In the genomic region with DNA sequence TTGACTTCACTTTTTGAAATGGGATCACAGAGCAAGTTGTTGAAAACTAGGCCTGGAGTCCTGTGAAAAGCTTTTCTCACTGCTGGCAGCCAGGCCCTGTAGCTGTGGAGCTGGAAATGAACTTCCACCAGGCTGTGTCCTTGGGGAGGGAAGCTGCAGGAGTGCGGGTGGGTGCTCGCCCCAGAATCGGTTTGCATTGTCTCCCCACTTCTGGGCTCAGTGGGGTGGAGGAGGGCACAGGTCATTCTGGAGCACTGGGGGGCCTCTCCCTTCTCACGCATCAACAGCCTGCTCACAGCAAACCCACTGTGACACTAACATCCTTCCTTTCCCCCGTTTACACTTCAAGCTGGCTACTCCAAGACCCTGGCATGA, we compare ENCODE assay signal across 12 cellular contexts. TPM values are rescaled to one million over a fixed set of nuclear protein-coding genes. Genes with fewer than 3 reads are reported as not detected.
DNase-seq lines count a peak whose midpoint lies in the region; ATAC-seq and TF ChIP-seq lines count a peak whose summit lies in the region.
"Had no signal": no experiment of that assay in that cellular context is flagged by ENCODE, and none has a peak within 500 bp of the region (broad histone marks: within the 10 kb centered on the region; RNA-seq: fewer than 3 reads in every experiment).

No MANE protein-coding gene starts in this region.

- H3K9me3 Mint-ChIP-seq in natural killer cell (no peaks in the 10 kb centered on the region), osteocyte (ENCODE audit: unreplicated experiment) (no peaks in the 10 kb centered on the region), nephron progenitor cell (no peaks in the 10 kb centered on the region)
- no peaks in the 10 kb centered on the region for H3K9me3 Mint-ChIP-seq in natural killer cell treated with Interleukin-12 subunit alpha and Interleukin-12 subunit beta and Interleukin-15 and Interleukin-18, amount 100 ng/mL, for 72 hours
- H3K9me3 Mint-ChIP-seq: CD4-positive, alpha-beta memory T cell; GM23338 had no signal

- no peaks in the 10 kb centered on the region for H3K36me3 Mint-ChIP-seq in natural killer cell
- no peaks in the 10 kb centered on the region for H3K36me3 Mint-ChIP-seq in natural killer cell treated with Interleukin-12 subunit alpha and Interleukin-12 subunit beta and Interleukin-15 and Interleukin-18, amount 100 ng/mL, for 72 hours
- no peaks in the 10 kb centered on the region for H3K36me3 Mint-ChIP-seq in osteocyte (ENCODE audit: unreplicated experiment)
- no peaks in the 10 kb centered on the region for H3K36me3 Mint-ChIP-seq in nephron progenitor cell (ENCODE audit: low read depth)
- H3K36me3 Mint-ChIP-seq: CD4-positive, alpha-beta memory T cell had no signal

- no peak for TF ChIP-seq EP300 in esophagus muscularis mucosa (IDR thresholded peaks at IDR 0.05)

- no peaks in the 10 kb centered on the region for H3K36me3 ChIP-seq in esophagus muscularis mucosa
- H3K36me3 ChIP-seq: BE2C had no signal

- H3K27ac ChIP-seq in esophagus muscularis mucosa (replicated peaks in 1 of 4): no peak overlapping the region
- H3K27ac ChIP-seq: A549, C4-2B had no signal

- ATAC-seq in natural killer cell: no peak
- ATAC-seq in natural killer cell treated with Interleukin-12 subunit alpha and Interleukin-12 subunit beta and Interleukin-15 and Interleukin-18, amount 100 ng/mL, for 72 hours: no peak
- no peak for ATAC-seq in HG03442 (IDR thresholded peaks at IDR 0.05; ENCODE audit: unreplicated experiment)
- ATAC-seq: A549, GM23338 had no signal

- H3K27ac Mint-ChIP-seq in natural killer cell (peak overlapping the region; percentile 41 to 58), osteocyte (ENCODE audit: unreplicated experiment) (no peak overlapping the region), nephron progenitor cell (no peak overlapping the region)
- H3K27ac Mint-ChIP-seq in natural killer cell treated with Interleukin-12 subunit alpha and Interleukin-12 subunit beta and Interleukin-15 and Interleukin-18, amount 100 ng/mL, for 72 hours: no peak overlapping the region
- H3K27ac Mint-ChIP-seq: GM23338 had no signal

- no peak overlapping the region for H3K4me3 ChIP-seq in esophagus muscularis mucosa
- H3K4me3 ChIP-seq: A549, GM23338 had no signal

- DNase-seq in natural killer cell (no peak), esophagus muscularis mucosa (ENCODE audit: extremely low spot score) (peak; percentile 74), osteocyte (ENCODE audit: extremely low spot score, unreplicated experiment) (peak; percentile 67), NCI-H446 treated with DMSO at 0.1 percent for 48 hours (lab: John Stamatoyannopoulos, UW) (no peak), nephron progenitor cell (no peak)
- DNase-seq in natural killer cell treated with Interleukin-12 subunit alpha and Interleukin-12 subunit beta and Interleukin-15 and Interleukin-18, amount 100 ng/mL, for 72 hours (ENCODE audit: low spot score): no peak
- DNase-seq: BE2C; CD4-positive, alpha-beta memory T cell had no signal

- H3K4me3 Mint-ChIP-seq in natural killer cell (peak overlapping the region; percentile 28), osteocyte (ENCODE audit: unreplicated experiment) (no peak overlapping the region), nephron progenitor cell (no peak overlapping the region)
- no peak overlapping the region for H3K4me3 Mint-ChIP-seq in natural killer cell treated with Interleukin-12 subunit alpha and Interleukin-12 subunit beta and Interleukin-15 and Interleukin-18, amount 100 ng/mL, for 72 hours
- H3K4me3 Mint-ChIP-seq: CD4-positive, alpha-beta memory T cell; GM23338 had no signal

- H3K4me1 ChIP-seq in esophagus muscularis mucosa: no peaks in the 10 kb centered on the region
- H3K4me1 ChIP-seq: A549, BE2C had no signal

- TF ChIP-seq POLR2A in esophagus muscularis mucosa (IDR thresholded peaks at IDR 0.05; ENCODE audit: low read depth): no peak

- TF ChIP-seq CTCF in natural killer cell (IDR thresholded peaks at IDR 0.05) (no peak), esophagus muscularis mucosa (IDR thresholded peaks at IDR 0.05) (no peak), osteocyte (IDR thresholded peaks at IDR 0.05) (no peak), nephron progenitor cell (IDR thresholded peaks at IDR 0.05) (no peak)

- 71% methylated on average over 3 of the region's 5 CpGs for WGBS in esophagus muscularis mucosa

- H3K27me3 Mint-ChIP-seq in natural killer cell (ENCODE audit: low read depth in 2 of 2): no peaks in the 10 kb centered on the region
- no peaks in the 10 kb centered on the region for H3K27me3 Mint-ChIP-seq in natural killer cell treated with Interleukin-12 subunit alpha and Interleukin-12 subunit beta and Interleukin-15 and Interleukin-18, amount 100 ng/mL, for 72 hours
- H3K27me3 Mint-ChIP-seq in osteocyte (ENCODE audit: unreplicated experiment): peaks cover 10% of the 10 kb centered on the region
- peaks cover 18% of the 10 kb centered on the region for H3K27me3 Mint-ChIP-seq in nephron progenitor cell (ENCODE audit: low read depth, poor library complexity)
- H3K27me3 Mint-ChIP-seq: CD4-positive, alpha-beta memory T cell had no signal

- intact Hi-C loops in natural killer cell (cut with micrococcal nuclease) (no loop called here), esophagus muscularis mucosa (cut with DNase I) (no loop called here)

- peaks cover 0 to 4% (median 0%) of the 10 kb centered on the region in 4 donors for H3K27me3 ChIP-seq in esophagus muscularis mucosa
- H3K27me3 ChIP-seq: BE2C had no signal

- H3K4me1 Mint-ChIP-seq in natural killer cell: peaks cover 31 to 40% of the 10 kb centered on the region in 2 donors
- H3K4me1 Mint-ChIP-seq in natural killer cell treated with Interleukin-12 subunit alpha and Interleukin-12 subunit beta and Interleukin-15 and Interleukin-18, amount 100 ng/mL, for 72 hours (ENCODE audit: low read depth in 2 of 2): peaks cover 31 to 36% of the 10 kb centered on the region in 2 donors
- H3K4me1 Mint-ChIP-seq in osteocyte (ENCODE audit: unreplicated experiment): no peaks in the 10 kb centered on the region
- no peaks in the 10 kb centered on the region for H3K4me1 Mint-ChIP-seq in nephron progenitor cell

- no peaks in the 10 kb centered on the region for H3K9me3 ChIP-seq in esophagus muscularis mucosa
- H3K9me3 ChIP-seq: A549, BE2C had no signal

RNA-seq across cellular contexts. Expression of a gene that starts 15.2 kb away (rescaled TPM):
- total RNA-seq in natural killer cell (1 to 10 TPM in 1 of 3 donors, under 1 TPM in 2; 0.57 to 3.3 (median 0.61) TPM), esophagus muscularis mucosa (10 to 100 TPM in 3 of 4 donors, 1 to 10 TPM in 1; 7.1 to 13.1 (median 10.5) TPM), osteocyte (0.21 TPM in 1 of 2 replicates, not detected in the other)
- 10 to 100 TPM in 1 of 2 donors, 1 to 10 TPM in 1; 1.7 to 15.0 TPM for total RNA-seq in natural killer cell treated with Interleukin-12 subunit alpha and Interleukin-12 subunit beta and Interleukin-15 and Interleukin-18, amount 100 ng/mL, for 72 hours

Comparison
In these comparisons a context has a peak if more than half of its experiments do, and no peak if none do; other contexts are left out.
1. H3K27ac Mint-ChIP-seq: peak in natural killer cell (2 of 2); none in natural killer cell treated with Interleukin-12 subunit alpha and Interleukin-12 subunit beta and Interleukin-15 and Interleukin-18, amount 100 ng/mL, for 72 hours (0 of 2), osteocyte (single experiment) and nephron progenitor cell (single experiment).
2. DNase-seq: peak in esophagus muscularis mucosa (single experiment) and osteocyte (single experiment); none in natural killer cell (single experiment), natural killer cell treated with Interleukin-12 subunit alpha and Interleukin-12 subunit beta and Interleukin-15 and Interleukin-18, amount 100 ng/mL, for 72 hours (single experiment), NCI-H446 treated with DMSO at 0.1 percent for 48 hours (single experiment) and nephron progenitor cell (single experiment).